Comparison of ENCODE assay signal across 23 cellular contexts in genomic region chr10:2037966-2038493, GRCh38.
DNase-seq lines count a peak whose midpoint lies in the region; ATAC-seq and TF ChIP-seq lines count a peak whose summit lies in the region.
"Had no signal": no experiment of that assay in that cellular context is flagged by ENCODE, and none has a peak within 500 bp of the region (broad histone marks: within the 10 kb centered on the region; RNA-seq: fewer than 3 reads in every experiment).

No MANE protein-coding gene starts in this region.

- no peak for ATAC-seq in left colon

- H3K79me2 ChIP-seq in mammary epithelial cell (ENCODE audit: insufficient read depth, low read length) (no peaks in the 10 kb centered on the region), Loucy (ENCODE audit: insufficient read depth, low read length) (no peaks in the 10 kb centered on the region)

- no peak overlapping the region for H3K27ac Mint-ChIP-seq in MCF 10A (ENCODE audit: low read depth, unreplicated experiment)
- H3K27ac Mint-ChIP-seq: CD4-positive, alpha-beta T cell; T-cell had no signal

- H3K4me3 ChIP-seq in mammary epithelial cell (replicated peaks in 1 of 3; ENCODE audit: insufficient read depth in 1 of 3, low read depth in 2 of 3, low read length in 3 of 3) (no peak overlapping the region), Loucy (ENCODE audit: low read length, poor library complexity, severe bottlenecking) (peak overlapping the region; percentile 30)
- H3K4me3 ChIP-seq: PC-9 had no signal

- H3K9ac ChIP-seq in mammary epithelial cell (ENCODE audit: insufficient read depth, low read length) (no peak overlapping the region), Loucy (ENCODE audit: low read depth, low read length, poor library complexity, severe bottlenecking) (no peak overlapping the region)

- no peaks in the 10 kb centered on the region for H3K9me3 Mint-ChIP-seq in MCF 10A (ENCODE audit: unreplicated experiment)

- no peaks in the 10 kb centered on the region for H3K4me1 Mint-ChIP-seq in MCF 10A (ENCODE audit: insufficient read depth, unreplicated experiment)
- H3K4me1 Mint-ChIP-seq: T-cell had no signal

- H4K20me1 ChIP-seq in mammary epithelial cell (ENCODE audit: insufficient read depth, low read length), result no peaks in the 10 kb centered on the region
- H4K20me1 ChIP-seq in Loucy (ENCODE audit: insufficient read depth, low read length, poor library complexity, severe bottlenecking), result no peaks in the 10 kb centered on the region

- no TSS peak for BruUV-seq in mammary epithelial cell (replicated peaks; lab: Mats Ljungman, UMichigan)
- BruUV-seq in MCF 10A (replicated peaks; lab: Mats Ljungman, UMichigan), result no TSS peak

- H3K36me3 ChIP-seq in mammary epithelial cell (ENCODE audit: insufficient read depth, low read length), result no peaks in the 10 kb centered on the region
- no peaks in the 10 kb centered on the region for H3K36me3 ChIP-seq in Loucy (ENCODE audit: insufficient read depth, low read length)
- H3K36me3 ChIP-seq: BE2C had no signal

- peak; percentile 39 for DNase-seq in mammary epithelial cell
- DNase-seq in MCF 10A (ENCODE audit: unreplicated experiment), result no peak
- peak; percentile 3 for DNase-seq in NOMO-1 treated with dmso at 0.1 percent for 144 hours (lab: John Stamatoyannopoulos, UW; ENCODE audit: unreplicated experiment)
- DNase-seq in retina, result peak; percentile 42
- no peak for DNase-seq in NCI-H1694 treated with DMSO at 0.1 percent for 48 hours (lab: John Stamatoyannopoulos, UW)
- DNase-seq in left colon, result no peak
- no peak for DNase-seq in nucleus accumbens (lab: John Stamatoyannopoulos, UW)
- DNase-seq: BE2C; Caco-2; CD4-positive, alpha-beta T cell; DMS153; GF-D8; IMR-90; NCI-H1105; NCI-H146; NCI-H2029 treated with DMSO at 0.1 percent for 48 hours; NCI-H345; NCI-H524; NCI-H774; PC-9; SIG-M5; T-cell had no signal

- dilution Hi-C loops in mammary epithelial cell (cut with HindIII; ENCODE audit: low sequenced_read_pairs), result no loop called here

- H3K4me1 ChIP-seq in mammary epithelial cell (ENCODE audit: insufficient read depth, low read length), result no peaks in the 10 kb centered on the region
- peaks cover 8% of the 10 kb centered on the region for H3K4me1 ChIP-seq in Loucy (ENCODE audit: insufficient read depth, low read length, poor library complexity, severe bottlenecking)
- H3K4me1 ChIP-seq: BE2C, Caco-2 had no signal

- 50% methylated on average over 2 of the region's 2 CpGs for WGBS in mammary epithelial cell (ENCODE audit: low coverage, missing lambda C conversion rate)

- POLR2A ChIA-PET in MCF 10A (lab: Yijun Ruan, JAX), result interaction anchor here (0.5 kb wide), 1 partner anchor 40 kb away, joined by 3 read pairs; no protein-coding TSS in a partner anchor

- H3K27me3 ChIP-seq in mammary epithelial cell (ENCODE audit: insufficient read depth, low read length) (no peaks in the 10 kb centered on the region), Loucy (ENCODE audit: insufficient read depth, low read length, poor library complexity, severe bottlenecking) (peaks cover 40% of the 10 kb centered on the region)
- H3K27me3 ChIP-seq: BE2C had no signal

- TF ChIP-seq CTCF in mammary epithelial cell (conservative IDR thresholded peaks at IDR 0.05 in 1 of 2, IDR thresholded peaks at IDR 0.05 in 1 of 2; ENCODE audit: extremely low read depth in 1 of 2, insufficient read depth in 1 of 2, low read depth in 1 of 2, low read length in 2 of 2) (no peak), MCF 10A (IDR thresholded peaks at IDR 0.05; ENCODE audit: unreplicated experiment) (no peak), Loucy (conservative IDR thresholded peaks at IDR 0.05; ENCODE audit: low read length) (no peak)

- no peaks in the 10 kb centered on the region for H3K27me3 Mint-ChIP-seq in MCF 10A (ENCODE audit: insufficient read depth, unreplicated experiment)

- CTCF ChIA-PET in mammary epithelial cell (lab: Charles Lee; ENCODE audit: low non-redundant PET) (no interaction called here), MCF 10A (lab: Yijun Ruan, JAX) (no interaction called here)

- H3K9me3 ChIP-seq in mammary epithelial cell (replicated peaks; ENCODE audit: insufficient read depth, low read length) (peaks cover 5% of the 10 kb centered on the region), Loucy (ENCODE audit: insufficient read depth, low read depth, low read length) (no peaks in the 10 kb centered on the region)
- H3K9me3 ChIP-seq: BE2C, Caco-2 had no signal

- H3F3A ChIP-seq in Loucy (ENCODE audit: low read depth), result no peaks in the 10 kb centered on the region

- no peak overlapping the region for H3K4me3 Mint-ChIP-seq in MCF 10A (ENCODE audit: unreplicated experiment)
- H3K4me3 Mint-ChIP-seq: CD4-positive, alpha-beta T cell; T-cell had no signal

- H3K4me2 ChIP-seq in mammary epithelial cell (ENCODE audit: insufficient read depth, low read depth, low read length), result no peak overlapping the region
- peak overlapping the region; percentile 34 for H3K4me2 ChIP-seq in Loucy (ENCODE audit: low read depth, low read length, poor library complexity, severe bottlenecking)
- H3K4me2 ChIP-seq: PC-9 had no signal

- in situ Hi-C loops in mammary epithelial cell (cut with MboI; ENCODE audit: low sequenced_read_pairs in 2 of 2), result no loop called here

- no peak overlapping the region for H3K27ac ChIP-seq in mammary epithelial cell (ENCODE audit: insufficient read depth, low read depth, low read length)
- H3K27ac ChIP-seq: PC-9 had no signal

- H2AFZ ChIP-seq in mammary epithelial cell (ENCODE audit: low read depth, low read length), result no peak overlapping the region
- no peak overlapping the region for H2AFZ ChIP-seq in Loucy (ENCODE audit: low read length)
- H2AFZ ChIP-seq: PC-9 had no signal

- H3K9me2 ChIP-seq in Loucy (replicated peaks; ENCODE audit: low read depth, low read length), result no peaks in the 10 kb centered on the region

- H3K36me3 Mint-ChIP-seq in MCF 10A (ENCODE audit: insufficient read depth, unreplicated experiment), result no peaks in the 10 kb centered on the region

- intact Hi-C loops in mammary epithelial cell (cut with micrococcal nuclease), result no loop called here
- intact Hi-C loops in MCF 10A (cut with micrococcal nuclease), result no loop called here
- intact Hi-C loops in left colon (cut with DNase I, micrococcal nuclease), result no loop called here

Comparison
In these comparisons a context has a peak if more than half of its experiments do, and no peak if none do; other contexts are left out.
1. DNase-seq: peak in mammary epithelial cell (single experiment), NOMO-1 treated with dmso at 0.1 percent for 144 hours (single experiment) and retina (single experiment); none in MCF 10A (single experiment), NCI-H1694 treated with DMSO at 0.1 percent for 48 hours (single experiment), left colon (0 of 2) and nucleus accumbens (0 of 56).